19 cellular contexts compared by ENCODE assay signal in the genomic region with DNA sequence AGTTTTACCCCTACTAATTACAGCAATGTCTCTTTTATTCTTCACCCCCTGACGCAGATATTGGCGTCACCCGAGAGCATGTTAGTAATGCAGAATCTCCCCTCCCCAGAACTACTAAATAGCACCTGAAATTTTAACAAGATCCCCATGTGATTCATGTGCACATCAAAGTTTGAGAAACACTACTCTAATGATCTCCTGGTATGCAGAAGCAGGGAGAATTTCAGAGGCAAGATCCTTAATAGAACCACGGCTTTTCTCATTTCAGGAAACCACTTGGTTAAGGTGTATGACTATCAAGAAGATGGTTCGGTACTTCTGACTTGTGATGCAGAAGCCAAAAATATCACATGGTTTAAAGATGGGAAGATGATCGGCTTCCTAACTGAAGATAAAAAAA. TPM values are rescaled to one million over a fixed set of nuclear protein-coding genes. Genes with fewer than 3 reads are reported as not detected.
"Had no signal": no experiment of that assay in that cellular context is flagged by ENCODE, and none has a peak within 500 bp of the region (broad histone marks: within the 10 kb centered on the region; RNA-seq: fewer than 3 reads in every experiment).

No MANE protein-coding gene starts in this region.

- H3K4me3 Mint-ChIP-seq: stimulated activated naive B cell treated with anti-CD40 and anti-IgM and Interleukin-4, amounts not matched to agents 10 μg/mL and 1 μg/mL and 100 μg/mL, for 72 hours; T-helper 2 cell treated with Interferon-gamma antibody and Interleukin-4, amounts not matched to agents 5 μg/mL and 100 μg/mL, for 36 hours had no signal

- ATAC-seq: body of pancreas; psoas muscle; sciatic nerve; stimulated activated naive B cell treated with anti-CD40 and anti-IgM and Interleukin-4, amounts not matched to agents 10 μg/mL and 1 μg/mL and 100 μg/mL, for 72 hours had no signal

- H3K9me3 Mint-ChIP-seq: stimulated activated naive B cell treated with anti-CD40 and anti-IgM and Interleukin-4, amounts not matched to agents 10 μg/mL and 1 μg/mL and 100 μg/mL, for 72 hours; T-helper 2 cell treated with Interferon-gamma antibody and Interleukin-4, amounts not matched to agents 5 μg/mL and 100 μg/mL, for 36 hours had no signal

- H3K27ac Mint-ChIP-seq: stimulated activated naive B cell treated with anti-CD40 and anti-IgM and Interleukin-4, amounts not matched to agents 10 μg/mL and 1 μg/mL and 100 μg/mL, for 72 hours; T-helper 2 cell treated with Interferon-gamma antibody and Interleukin-4, amounts not matched to agents 5 μg/mL and 100 μg/mL, for 36 hours had no signal

- DNase-seq: activated CD4-positive, CD25-positive, alpha-beta regulatory T cell treated with anti-CD3 and anti-CD28 coated beads, Interleukin-2, amount 50 U/mL, for 72 hours; activated effector memory CD4-positive, alpha-beta T cell treated with Interleukin-2 at 50 U/mL for 16 hours; amniotic stem cell; body of pancreas; central memory CD4-positive, alpha-beta T cell; dermis blood vessel endothelial cell; hypothalamus; kidney glomerular epithelial cell; mesendoderm; psoas muscle; SIG-M5; spleen; stimulated activated CD4-positive, alpha-beta T cell treated with anti-CD3 and anti-CD28 coated beads, Interleukin-1b, Interleukin-23, amount 100 ng/mL, for 48 hours; stimulated activated naive B cell treated with anti-CD40 and anti-IgM and Interleukin-4, amounts not matched to agents 10 μg/mL and 1 μg/mL and 100 μg/mL, for 72 hours; testis had no signal

- H3K36me3 Mint-ChIP-seq: stimulated activated naive B cell treated with anti-CD40 and anti-IgM and Interleukin-4, amounts not matched to agents 10 μg/mL and 1 μg/mL and 100 μg/mL, for 72 hours had no signal

RNA-seq across cellular contexts. Expression of a gene that starts 5.3 kb away (rescaled TPM):
- total RNA-seq: body of pancreas, dermis blood vessel endothelial cell, glomerular endothelial cell, osteoblast had no signal

RNA-seq across cellular contexts. Expression of a gene that starts 7.0 kb away (rescaled TPM):
- total RNA-seq: dermis blood vessel endothelial cell, glomerular endothelial cell, osteoblast had no signal

RNA-seq across cellular contexts. Expression of a gene that starts 44.9 kb away (rescaled TPM):
- total RNA-seq: dermis blood vessel endothelial cell, glomerular endothelial cell, osteoblast had no signal
